Comparison of ENCODE assay signal across 9 cellular contexts in genomic region chr5:119022017-119022745, GRCh38. TPM values are rescaled to one million over a fixed set of nuclear protein-coding genes. Genes with fewer than 3 reads are reported as not detected.
DNase-seq lines count a peak whose midpoint lies in the region; FAIRE-seq and TF ChIP-seq lines count a peak whose summit lies in the region.
"Had no signal": no experiment of that assay in that cellular context is flagged by ENCODE, and none has a peak within 500 bp of the region (broad histone marks: within the 10 kb centered on the region; RNA-seq: fewer than 3 reads in every experiment).

No MANE protein-coding gene starts in this region.

- H3K4me3 Mint-ChIP-seq in HFFc6, result no peak overlapping the region
- no peak overlapping the region for H3K4me3 Mint-ChIP-seq in mesothelial cell of epicardium

- no peak overlapping the region for H3K4me3 ChIP-seq in bronchial epithelial cell (ENCODE audit: low read depth, low read length)

- H3K27ac Mint-ChIP-seq in HFFc6, result no peak overlapping the region
- H3K27ac Mint-ChIP-seq in mesothelial cell of epicardium, result peak overlapping the region; percentile 26

- H3K27me3 Mint-ChIP-seq in HFFc6 (ENCODE audit: insufficient read depth) (peaks cover 1% of the 10 kb centered on the region; the same call in 1 of the 2 replicates), mesothelial cell of epicardium (ENCODE audit: low read depth) (no peaks in the 10 kb centered on the region)

- H3K36me3 Mint-ChIP-seq in HFFc6 (ENCODE audit: low read depth) (no peaks in the 10 kb centered on the region; the same call in 1 of the 2 replicates), mesothelial cell of epicardium (peaks cover 6% of the 10 kb centered on the region)

- H3K27ac ChIP-seq in 22Rv1, result peak overlapping the region; percentile 22; the same call in 1 of the 2 replicates
- H3K27ac ChIP-seq: HL-60 had no signal

- peak; percentile 28 for FAIRE-seq in bronchial epithelial cell (lab: Jason Lieb, UNC)

- POLR2A ChIA-PET in GM10248 (lab: Yijun Ruan, JAX), result interaction anchor here (0.6 kb wide), 1 partner anchor 846 kb away, joined by 4 read pairs; no protein-coding TSS in a partner anchor

- no peaks in the 10 kb centered on the region for H3K36me3 ChIP-seq in bronchial epithelial cell (ENCODE audit: control insufficient read depth, insufficient read depth, low read length)

- DNase-seq in GM10248 (ENCODE audit: extremely low spot score) (peak; percentile 38), HFFc6 (peak; percentile 20), NCI-H2227 treated with DMSO at 0.1 percent for 48 hours (lab: John Stamatoyannopoulos, UW) (peak; percentile 2), bronchial epithelial cell (ENCODE audit: low read depth) (peak; percentile 58), mesothelial cell of epicardium (ENCODE audit: low spot score in 2 of 2, unreplicated experiment in 2 of 2) (no peak), NCI-H510A (lab: John Stamatoyannopoulos, UW) (no peak)
- no peak for DNase-seq in activated CD4-positive, alpha-beta T cell treated with anti-CD3 and anti-CD28 coated beads for 48 hours

- H3K27me3 ChIP-seq in bronchial epithelial cell (ENCODE audit: control insufficient read depth, insufficient read depth, low read length), result no peaks in the 10 kb centered on the region

- H3K9me3 Mint-ChIP-seq in HFFc6 (no peaks in the 10 kb centered on the region), mesothelial cell of epicardium (peaks cover 11% of the 10 kb centered on the region)

- TF ChIP-seq CTCF in 22Rv1 (IDR thresholded peaks at IDR 0.05), result peak; percentile 66
- TF ChIP-seq CTCF in GM10248 (IDR thresholded peaks at IDR 0.05; ENCODE audit: control extremely low read depth, extremely low read depth, low read depth, missing control alignments), result peak; percentile 48
- TF ChIP-seq CTCF in HFFc6 (IDR thresholded peaks at IDR 0.05), result peak; percentile 78
- TF ChIP-seq CTCF in bronchial epithelial cell (IDR thresholded peaks at IDR 0.05; ENCODE audit: insufficient read depth, low read length, severe bottlenecking), result peak; percentile 40
- peak; percentile 39 for TF ChIP-seq CTCF in mesothelial cell of epicardium (IDR thresholded peaks at IDR 0.05; ENCODE audit: unreplicated experiment)

- H3K4me1 Mint-ChIP-seq in HFFc6 (ENCODE audit: low read depth), result peaks cover 14% of the 10 kb centered on the region
- H3K4me1 Mint-ChIP-seq in mesothelial cell of epicardium, result peaks cover 3% of the 10 kb centered on the region

- CTCF ChIA-PET in GM10248 (lab: Yijun Ruan, JAX), result interaction anchor here (0.6 to 3.8 kb wide), 11 partner anchors 10 to 515 kb away, joined by 3 to 31 read pairs (median 4); partner anchors contain the start of genes DMXL1 and DTWD2

RNA-seq across cellular contexts. Expression of gene DTWD2, which starts 33.8 kb away (rescaled TPM):
- total RNA-seq in HFFc6 (2021; fragmentation: NEBNext Ultra II Directional; extraction: Animal tissue kit (Norgen Biotek cat#: 25700)), result 1 to 10 TPM; 4.9 to 7.3 (median 5.6) TPM
- total RNA-seq in bronchial epithelial cell, result 4.2 and 6.4 TPM in 2 replicates
- 8.2 to 9.3 TPM (median 9.1 TPM) in 3 replicates for total RNA-seq in mesothelial cell of epicardium

RNA-seq across cellular contexts. Expression of gene DMXL1, which starts 48.7 kb away (rescaled TPM):
- total RNA-seq in HFFc6 (2021; fragmentation: NEBNext Ultra II Directional; extraction: Animal tissue kit (Norgen Biotek cat#: 25700)), result 10 to 100 TPM; 19.8 to 23.1 (median 21.5) TPM
- total RNA-seq in bronchial epithelial cell (27.5 and 32.1 TPM in 2 replicates), mesothelial cell of epicardium (68.6 to 75.2 TPM (median 74.9 TPM) in 3 replicates)

Comparison
In these comparisons a context has a peak if more than half of its experiments do, and no peak if none do; other contexts are left out.
1. DNase-seq: peak in GM10248 (single experiment), HFFc6 (single experiment), NCI-H2227 treated with DMSO at 0.1 percent for 48 hours (single experiment) and bronchial epithelial cell (single experiment); none in mesothelial cell of epicardium (0 of 2), activated CD4-positive, alpha-beta T cell treated with anti-CD3 and anti-CD28 coated beads for 48 hours (single experiment) and NCI-H510A (single experiment).
2. Peak in every context shown above with its lines, with median percentiles within 50 percentile points of each other: CTCF ChIP-seq.